In genomic region chr17:80393961-80394360, GRCh38 we compare ENCODE assay signal across 1 cellular context.
TF ChIP-seq lines count a peak whose summit lies in the region.

No MANE protein-coding gene starts in this region.

TF ChIP-seq in GM23338, 12 proteins besides CTCF, POLR2A, EP300 and RAD21 (continued from another document):
- no peak for TF ChIP-seq ZNF462 (CRISPR knock-in tag; IDR thresholded peaks at IDR 0.05)
- no peak for TF ChIP-seq ZNF331 (CRISPR knock-in tag; IDR thresholded peaks at IDR 0.05; ENCODE audit: low read depth)
- TF ChIP-seq EZH2phosphoT487 (IDR thresholded peaks at IDR 0.05; ENCODE audit: unreplicated experiment): no peak
TF ChIP-seq in GM23338: peak in this region for 0.
